Comparison of ENCODE assay signal across 9 cellular contexts in genomic region chr17:38464251-38464722, GRCh38. TPM values are rescaled to one million over a fixed set of nuclear protein-coding genes. Genes with fewer than 3 reads are reported as not detected.
DNase-seq lines count a peak whose midpoint lies in the region; ATAC-seq and TF ChIP-seq lines count a peak whose summit lies in the region.
"Had no signal": no experiment of that assay in that cellular context is flagged by ENCODE, and none has a peak within 500 bp of the region (broad histone marks: within the 10 kb centered on the region; RNA-seq: fewer than 3 reads in every experiment).

No MANE protein-coding gene starts in this region.

- H3K9me3 ChIP-seq in right lobe of liver = no peaks in the 10 kb centered on the region
- no peaks in the 10 kb centered on the region for H3K9me3 ChIP-seq in thoracic aorta

- DNase-seq in HFFc6 (no peak), right lobe of liver (peak in 1 of 3 donors; percentile 49), thoracic aorta (ENCODE audit: low spot score) (peak; percentile 55), NCI-H82 (lab: John Stamatoyannopoulos, UW) (no peak), NCI-H526 treated with DMSO at 0.1 percent for 48 hours (lab: John Stamatoyannopoulos, UW) (no peak)
- no peak for DNase-seq in activated naive CD8-positive, alpha-beta T cell treated with anti-CD3 and anti-CD28 coated beads, Interleukin-2, amount 50 U/mL, for 24 hours
- DNase-seq: Kasumi-1 had no signal

- peak in 2 of 4 donors; percentile 26 to 42 for ATAC-seq in right lobe of liver
- peak; percentile 61 for ATAC-seq in thoracic aorta (ENCODE audit: insufficient number of reproducible peaks, low FRiP score, low read depth)
- no peak for ATAC-seq in activated naive CD8-positive, alpha-beta T cell treated with anti-CD3 and anti-CD28 coated beads, Interleukin-2, amount 50 U/mL, for 24 hours
- no peak for ATAC-seq in GM21528 (IDR thresholded peaks at IDR 0.05; ENCODE audit: low FRiP score, unreplicated experiment)

- H3K9me3 Mint-ChIP-seq in HFFc6 = no peaks in the 10 kb centered on the region
- no peaks in the 10 kb centered on the region for H3K9me3 Mint-ChIP-seq in activated naive CD8-positive, alpha-beta T cell treated with anti-CD3 and anti-CD28 coated beads, Interleukin-2, amount 50 U/mL, for 24 hours

- H3K36me3 ChIP-seq in right lobe of liver (no peaks in the 10 kb centered on the region), thoracic aorta (peaks cover 38% of the 10 kb centered on the region)

- H3K27ac ChIP-seq in cingulate gyrus (ENCODE audit: low read depth, low read length) (peak overlapping the region; percentile 91), right lobe of liver (peak overlapping the region in 2 of 3 donors; percentile 4 to 13), thoracic aorta (peak overlapping the region; percentile 96 to 100)

- peaks cover 12% of the 10 kb centered on the region for H3K27me3 Mint-ChIP-seq in HFFc6 (ENCODE audit: insufficient read depth)
- no peaks in the 10 kb centered on the region for H3K27me3 Mint-ChIP-seq in activated naive CD8-positive, alpha-beta T cell treated with anti-CD3 and anti-CD28 coated beads, Interleukin-2, amount 50 U/mL, for 24 hours

- TF ChIP-seq CTCF in HFFc6 (IDR thresholded peaks at IDR 0.05) (no peak), right lobe of liver (IDR thresholded peaks at IDR 0.05) (no peak), thoracic aorta (IDR thresholded peaks at IDR 0.05) (no peak)

- H3K36me3 Mint-ChIP-seq in HFFc6 (ENCODE audit: low read depth) = peaks cover 47% of the 10 kb centered on the region
- no peaks in the 10 kb centered on the region for H3K36me3 Mint-ChIP-seq in activated naive CD8-positive, alpha-beta T cell treated with anti-CD3 and anti-CD28 coated beads, Interleukin-2, amount 50 U/mL, for 24 hours (ENCODE audit: low read depth)

- peaks cover 60% of the 10 kb centered on the region for H3K4me1 Mint-ChIP-seq in HFFc6 (ENCODE audit: low read depth)
- no peaks in the 10 kb centered on the region for H3K4me1 Mint-ChIP-seq in activated naive CD8-positive, alpha-beta T cell treated with anti-CD3 and anti-CD28 coated beads, Interleukin-2, amount 50 U/mL, for 24 hours

- H3K4me3 ChIP-seq in right lobe of liver (no peak overlapping the region), thoracic aorta (peak overlapping the region; percentile 80)

- H3K27ac Mint-ChIP-seq in HFFc6 = peak overlapping the region; percentile 96
- H3K27ac Mint-ChIP-seq in activated naive CD8-positive, alpha-beta T cell treated with anti-CD3 and anti-CD28 coated beads, Interleukin-2, amount 50 U/mL, for 24 hours = no peak overlapping the region

- no peaks in the 10 kb centered on the region for H3K27me3 ChIP-seq in right lobe of liver
- H3K27me3 ChIP-seq in thoracic aorta (replicated peaks; ENCODE audit: insufficient read depth) = no peaks in the 10 kb centered on the region

- no peak for TF ChIP-seq POLR2A in right lobe of liver (IDR thresholded peaks at IDR 0.05)

- peak overlapping the region; percentile 90 for H3K4me3 Mint-ChIP-seq in HFFc6
- no peak overlapping the region for H3K4me3 Mint-ChIP-seq in activated naive CD8-positive, alpha-beta T cell treated with anti-CD3 and anti-CD28 coated beads, Interleukin-2, amount 50 U/mL, for 24 hours

- WGBS in right lobe of liver (ENCODE audit: insufficient coverage, low coverage, low lambda C conversion rate, missing lambda C conversion rate) = 25% methylated on average over 5 of the region's 9 CpGs

- no peaks in the 10 kb centered on the region for H3K4me1 ChIP-seq in right lobe of liver
- peaks cover 26 to 56% of the 10 kb centered on the region in 2 donors for H3K4me1 ChIP-seq in thoracic aorta (ENCODE audit: control insufficient read depth in 1 of 2, low read depth in 2 of 2)

- intact Hi-C loops in right lobe of liver (cut with DNase I) = no loop called here

RNA-seq across cellular contexts. Expression of gene ARHGAP23, which starts 36.0 kb away (rescaled TPM):
- total RNA-seq in HFFc6 (2021; fragmentation: NEBNext Ultra II Directional; extraction: Animal tissue kit (Norgen Biotek cat#: 25700)) = 100 to 1,000 TPM; 206 to 231 (median 224) TPM
- total RNA-seq in right lobe of liver (1 to 10 TPM; 1.4 to 9.5 (median 3.8) TPM), thoracic aorta (10 to 100 TPM; 87.1 to 89.2 TPM)

Comparison
In these comparisons a context has a peak if more than half of its experiments do, and no peak if none do; other contexts are left out.
1. H3K27ac ChIP-seq: peak in every context shown above with its lines; median percentile 98 in thoracic aorta; 91 in cingulate gyrus; 8 in right lobe of liver.
2. RNA of gene ARHGAP23, which starts 36.0 kb away (total RNA-seq): 206 to 231 TPM in HFFc6 and 87.1 to 89.2 TPM in thoracic aorta; 1.4 to 9.5 TPM in right lobe of liver; every median in the first group is over 4 times any median in the second.